Comparison of ENCODE assay signal across 24 cellular contexts in genomic region chr3:197800379-197800778, GRCh38. TPM values are rescaled to one million over a fixed set of nuclear protein-coding genes. Genes with fewer than 3 reads are reported as not detected.
A peak's percentile ranks its signal among the peaks of the same experiment; 100 is the strongest.
DNase-seq lines count a peak whose midpoint lies in the region; ATAC-seq and TF ChIP-seq lines count a peak whose summit lies in the region.
"Had no signal": no experiment of that assay in that cellular context is flagged by ENCODE, and none has a peak within 500 bp of the region (broad histone marks: within the 10 kb centered on the region; RNA-seq: fewer than 3 reads in every experiment).

No MANE protein-coding gene starts in this region.

- peak overlapping the region; percentile 37 for H3K27ac Mint-ChIP-seq in stimulated activated naive CD8-positive, alpha-beta T cell treated with anti-CD3 and anti-CD28 coated beads, Interleukin-15, Interleukin-2, amounts not matched to agents 100 ng/mL and 50 ng/mL, for 24 hours
- peak overlapping the region; percentile 24 for H3K27ac Mint-ChIP-seq in activated T-helper 2 cell treated with anti-CD3 and anti-CD28 coated beads, Interferon-gamma antibody, Interleukin-2, Interleukin-4, amounts not matched to agents 10 μg/mL and 5 μg/mL and 100 μg/mL, durations not matched to agents 14 hours and 24 hours and 36 hours
- H3K27ac Mint-ChIP-seq: GM23338 had no signal

- no peaks in the 10 kb centered on the region for H3K27me3 Mint-ChIP-seq in stimulated activated naive CD8-positive, alpha-beta T cell treated with anti-CD3 and anti-CD28 coated beads, Interleukin-15, Interleukin-2, amounts not matched to agents 100 ng/mL and 50 ng/mL, for 24 hours
- no peaks in the 10 kb centered on the region for H3K27me3 Mint-ChIP-seq in activated T-helper 2 cell treated with anti-CD3 and anti-CD28 coated beads, Interferon-gamma antibody, Interleukin-2, Interleukin-4, amounts not matched to agents 10 μg/mL and 5 μg/mL and 100 μg/mL, durations not matched to agents 14 hours and 24 hours and 36 hours (ENCODE audit: low read depth)
- H3K27me3 Mint-ChIP-seq: activated CD4-positive, alpha-beta memory T cell treated with anti-CD3 and anti-CD28 coated beads, Interleukin-2, amount 10 ng/mL, durations not matched to agents 7 days and 5 days had no signal

- no peaks in the 10 kb centered on the region for H3K9me3 ChIP-seq in transverse colon
- H3K9me3 ChIP-seq: neutrophil, suprapubic skin, uterus had no signal

- DNase-seq in stimulated activated naive CD8-positive, alpha-beta T cell treated with anti-CD3 and anti-CD28 coated beads, Interleukin-15, Interleukin-2, amounts not matched to agents 100 U/mL and 50 U/mL, for 24 hours, result no peak
- DNase-seq in activated T-helper 2 cell treated with anti-CD3 and anti-CD28 coated beads, Interferon-gamma antibody, Interleukin-2, Interleukin-4, amounts not matched to agents 10 μg/mL and 5 μg/mL and 100 μg/mL, durations not matched to agents 14 hours and 24 hours and 36 hours (ENCODE audit: low spot score), result no peak
- peak; percentile 67 for DNase-seq in iris pigment epithelial cell (ENCODE audit: low read depth)
- DNase-seq in NCI-H1930 (lab: John Stamatoyannopoulos, UW), result no peak
- DNase-seq in transverse colon, result no peak
- DNase-seq: activated CD4-positive, alpha-beta memory T cell treated with anti-CD3 and anti-CD28 coated beads, Interleukin-2, amount 10 ng/mL, durations not matched to agents 7 days and 5 days; activated CD4-positive, CD25-positive, alpha-beta regulatory T cell; amniotic stem cell; EL; KBM-7; NCI-H1436; NCI-H510A treated with DMSO at 0.1 percent for 48 hours; SHP77 treated with DMSO at 0.1 percent for 48 hours; stimulated activated CD4-positive, alpha-beta T cell treated with anti-CD3 and anti-CD28 coated beads, Interleukin-1b, Interleukin-23, amount 100 ng/mL, for 48 hours; uterus had no signal

- no peak overlapping the region for H3K27ac ChIP-seq in transverse colon
- H3K27ac ChIP-seq: neutrophil, skin epidermis, suprapubic skin, uterus had no signal

- H3K27me3 ChIP-seq in transverse colon, result no peaks in the 10 kb centered on the region
- H3K27me3 ChIP-seq: neutrophil, suprapubic skin, uterus had no signal

- no peak for TF ChIP-seq CTCF in transverse colon (IDR thresholded peaks at IDR 0.05)

- no peak for TF ChIP-seq EP300 in transverse colon (IDR thresholded peaks at IDR 0.05; ENCODE audit: low read depth)

- intact Hi-C loops in activated T-helper 2 cell treated with anti-CD3 and anti-CD28 coated beads, Interferon-gamma antibody, Interleukin-2, Interleukin-4, amounts not matched to agents 10 μg/mL and 5 μg/mL and 100 μg/mL, durations not matched to agents 14 hours and 24 hours and 36 hours (cut with micrococcal nuclease), result loop anchor here (2.0 to 10.0 kb wide), 2 partner anchors 48 to 206 kb away; no protein-coding TSS in a partner anchor
- intact Hi-C loops in transverse colon (cut with DNase I; ENCODE audit: low total_unique reads), result no loop called here

- 79 to 100% methylated on average over 1 to 3 of the region's 3 CpGs for WGBS in transverse colon (ENCODE audit: low coverage in 1 of 2), 2 donors

- ATAC-seq in stimulated activated naive CD8-positive, alpha-beta T cell treated with anti-CD3 and anti-CD28 coated beads, Interleukin-15, Interleukin-2, amounts not matched to agents 100 U/mL and 50 U/mL, for 24 hours, result no peak
- ATAC-seq in HG03460 (IDR thresholded peaks at IDR 0.05; ENCODE audit: unreplicated experiment) (no peak), GM21786 (IDR thresholded peaks at IDR 0.05; ENCODE audit: unreplicated experiment) (no peak)
- ATAC-seq: GM23338, Panc1 had no signal

- H3K36me3 Mint-ChIP-seq in stimulated activated naive CD8-positive, alpha-beta T cell treated with anti-CD3 and anti-CD28 coated beads, Interleukin-15, Interleukin-2, amounts not matched to agents 100 ng/mL and 50 ng/mL, for 24 hours (ENCODE audit: low read depth), result peaks cover under 1% of the 10 kb centered on the region
- H3K36me3 Mint-ChIP-seq in activated T-helper 2 cell treated with anti-CD3 and anti-CD28 coated beads, Interferon-gamma antibody, Interleukin-2, Interleukin-4, amounts not matched to agents 10 μg/mL and 5 μg/mL and 100 μg/mL, durations not matched to agents 14 hours and 24 hours and 36 hours (ENCODE audit: low read depth), result peaks cover 13% of the 10 kb centered on the region

- H3K9me3 Mint-ChIP-seq in stimulated activated naive CD8-positive, alpha-beta T cell treated with anti-CD3 and anti-CD28 coated beads, Interleukin-15, Interleukin-2, amounts not matched to agents 100 ng/mL and 50 ng/mL, for 24 hours, result no peaks in the 10 kb centered on the region
- no peaks in the 10 kb centered on the region for H3K9me3 Mint-ChIP-seq in activated T-helper 2 cell treated with anti-CD3 and anti-CD28 coated beads, Interferon-gamma antibody, Interleukin-2, Interleukin-4, amounts not matched to agents 10 μg/mL and 5 μg/mL and 100 μg/mL, durations not matched to agents 14 hours and 24 hours and 36 hours
- H3K9me3 Mint-ChIP-seq: activated CD4-positive, alpha-beta memory T cell treated with anti-CD3 and anti-CD28 coated beads, Interleukin-2, amount 10 ng/mL, durations not matched to agents 7 days and 5 days; GM23338 had no signal

- TF ChIP-seq POLR2A in transverse colon (IDR thresholded peaks at IDR 0.05), result no peak

- no peak overlapping the region for H3K4me3 ChIP-seq in transverse colon
- H3K4me3 ChIP-seq: GM23338, lung, skin epidermis, suprapubic skin, uterus had no signal

- peaks cover 7 to 36% (median 10%) of the 10 kb centered on the region in 4 donors for H3K4me1 ChIP-seq in transverse colon
- H3K4me1 ChIP-seq: uterus had no signal

- no peaks in the 10 kb centered on the region for H3K36me3 ChIP-seq in transverse colon
- H3K36me3 ChIP-seq: neutrophil, suprapubic skin, uterus had no signal

- in situ Hi-C loops in transverse colon (cut with MboI; ENCODE audit: low pct_ligation_motif_present in 1 of 4, low pct_unique_long_range_greater_than_20kb in 1 of 4, low sequenced_read_pairs in 3 of 4), result no loop called here

- H3K4me3 Mint-ChIP-seq in stimulated activated naive CD8-positive, alpha-beta T cell treated with anti-CD3 and anti-CD28 coated beads, Interleukin-15, Interleukin-2, amounts not matched to agents 100 ng/mL and 50 ng/mL, for 24 hours, result no peak overlapping the region
- no peak overlapping the region for H3K4me3 Mint-ChIP-seq in activated T-helper 2 cell treated with anti-CD3 and anti-CD28 coated beads, Interferon-gamma antibody, Interleukin-2, Interleukin-4, amounts not matched to agents 10 μg/mL and 5 μg/mL and 100 μg/mL, durations not matched to agents 14 hours and 24 hours and 36 hours (ENCODE audit: low read depth)
- H3K4me3 Mint-ChIP-seq: activated CD4-positive, alpha-beta memory T cell treated with anti-CD3 and anti-CD28 coated beads, Interleukin-2, amount 10 ng/mL, durations not matched to agents 7 days and 5 days; GM23338 had no signal

- H3K4me1 Mint-ChIP-seq in stimulated activated naive CD8-positive, alpha-beta T cell treated with anti-CD3 and anti-CD28 coated beads, Interleukin-15, Interleukin-2, amounts not matched to agents 100 ng/mL and 50 ng/mL, for 24 hours (ENCODE audit: low read depth), result peaks cover 70% of the 10 kb centered on the region
- H3K4me1 Mint-ChIP-seq in activated T-helper 2 cell treated with anti-CD3 and anti-CD28 coated beads, Interferon-gamma antibody, Interleukin-2, Interleukin-4, amounts not matched to agents 10 μg/mL and 5 μg/mL and 100 μg/mL, durations not matched to agents 14 hours and 24 hours and 36 hours (ENCODE audit: low read depth), result peaks cover 47% of the 10 kb centered on the region

RNA-seq across cellular contexts. Expression of gene LRCH3, which starts 9.3 kb away (rescaled TPM):
- total RNA-seq in activated T-helper 2 cell treated with anti-CD3 and anti-CD28 coated beads, Interferon-gamma antibody, Interleukin-2, Interleukin-4, amounts not matched to agents 10 μg/mL and 5 μg/mL and 100 μg/mL, durations not matched to agents 14 hours and 24 hours and 36 hours, result 57.0 and 64.1 TPM in 2 replicates
- total RNA-seq in transverse colon, result 100 to 1,000 TPM in 1 of 4 donors, 10 to 100 TPM in 3; 36.0 to 122 (median 51.2) TPM

RNA-seq across cellular contexts. Expression of gene FYTTD1, which starts 50.7 kb away (rescaled TPM):
- total RNA-seq in activated T-helper 2 cell treated with anti-CD3 and anti-CD28 coated beads, Interferon-gamma antibody, Interleukin-2, Interleukin-4, amounts not matched to agents 10 μg/mL and 5 μg/mL and 100 μg/mL, durations not matched to agents 14 hours and 24 hours and 36 hours, result 57.5 and 63.0 TPM in 2 replicates
- total RNA-seq in transverse colon, result 10 to 100 TPM; 18.3 to 94.6 (median 33.6) TPM
